Comparison of ENCODE assay signal across 28 cellular contexts in the genomic region with DNA sequence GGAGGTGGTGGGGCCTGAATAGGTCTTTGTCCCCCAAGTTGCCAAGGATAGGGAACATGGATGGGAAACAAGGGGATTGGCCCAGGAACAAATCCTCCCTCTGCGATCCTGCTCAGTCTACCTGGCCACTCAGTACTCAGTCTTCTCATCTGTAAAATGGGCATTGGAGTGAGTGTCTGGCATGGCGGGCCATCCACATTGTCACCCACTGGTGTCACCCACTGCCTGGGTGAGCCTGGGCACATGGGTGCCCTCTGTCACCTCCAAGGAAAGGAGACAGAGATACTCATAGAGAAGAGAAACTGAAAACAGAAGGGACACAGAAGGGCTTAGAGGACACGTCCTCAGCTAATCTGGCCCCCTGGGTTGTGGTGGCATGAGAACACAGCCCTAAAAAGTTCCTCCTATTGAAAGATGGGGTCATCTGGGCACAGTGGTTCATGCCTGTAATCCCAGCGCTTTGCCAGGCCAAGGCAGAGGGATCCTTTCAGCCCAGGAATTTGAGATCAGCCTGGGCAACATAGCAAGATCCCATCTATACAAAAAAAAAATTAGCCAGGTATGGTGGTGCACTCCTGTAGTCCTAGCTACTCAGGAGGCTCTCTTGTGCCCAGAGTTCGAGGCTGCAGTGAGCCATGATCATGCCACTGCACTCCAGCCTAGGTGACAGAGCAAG.
"Had no signal": no experiment of that assay in that cellular context is flagged by ENCODE, and none has a peak within 500 bp of the region (broad histone marks: within the 10 kb centered on the region; RNA-seq: fewer than 3 reads in every experiment).

No MANE protein-coding gene starts in this region.

- FAIRE-seq: islet of Langerhans, pancreas, small intestine, TTC549 had no signal

- DNase-seq: activated CD4-positive, alpha-beta T cell treated with anti-CD3 and anti-CD28 coated beads, Interleukin-2, amount 10 ng/mL, durations not matched to agents 24 days and 14 days; activated CD4-positive, CD25-positive, alpha-beta regulatory T cell treated with anti-CD3 and anti-CD28 coated beads, Interleukin-2, amount 50 U/mL, for 72 hours; activated CD8-positive, alpha-beta T cell treated with anti-CD3 and anti-CD28 coated beads for 36 hours; activated naive CD8-positive, alpha-beta T cell treated with anti-CD3 and anti-CD28 coated beads, Interleukin-2, amount 50 U/mL, for 24 hours; activated T-cell treated with anti-CD3 and anti-CD28 coated beads, Interleukin-2, amount 50 U/mL, for 4 hours; amygdala; central memory CD4-positive, alpha-beta T cell; endodermal cell; foreskin melanocyte; glutamatergic neuron; left lung; naive thymus-derived CD8-positive, alpha-beta T cell; nucleus accumbens; pancreas; retina; sigmoid colon; small intestine; stimulated activated CD4-positive, alpha-beta T cell treated with anti-CD3 and anti-CD28 coated beads, Interleukin-4, amount 100 ng/mL, for 24 hours; stimulated activated naive B cell treated with anti-CD40 and anti-IgM and Interleukin-4, amounts not matched to agents 10 μg/mL and 1 μg/mL and 100 μg/mL, for 72 hours; stomach; thyroid gland; upper lobe of left lung; WERI-Rb-1 had no signal

- H3K9me3 ChIP-seq: pancreas, prostate gland, thyroid gland had no signal

- ATAC-seq: activated CD8-positive, alpha-beta T cell treated with anti-CD3 and anti-CD28 coated beads for 36 hours; activated naive CD8-positive, alpha-beta T cell treated with anti-CD3 and anti-CD28 coated beads, Interleukin-2, amount 50 U/mL, for 24 hours; activated T-cell treated with anti-CD3 and anti-CD28 coated beads, Interleukin-2, amount 50 U/mL, for 4 hours; activated T-helper 17 cell treated with anti-CD3 and anti-CD28 coated beads, Interleukin-2, amount 50 U/mL, for 72 hours; left lung; naive thymus-derived CD8-positive, alpha-beta T cell; pancreas had no signal

- H3K27ac ChIP-seq: esophagus muscularis mucosa, left lung, pancreas, prostate gland, sigmoid colon, stomach, upper lobe of left lung, WERI-Rb-1 had no signal

- H3K36me3 ChIP-seq: left lung, pancreas, prostate gland, sigmoid colon, thyroid gland, WERI-Rb-1 had no signal

- H3K4me3 ChIP-seq: esophagus muscularis mucosa, left lung, pancreas, prostate gland, sigmoid colon, stomach, thyroid gland, upper lobe of left lung had no signal

- H3K4me1 ChIP-seq: left lung, pancreas, prostate gland had no signal

- H3K27me3 ChIP-seq: esophagus muscularis mucosa, left lung, pancreas, sigmoid colon, stomach, thyroid gland, upper lobe of left lung had no signal
